In the genomic region with DNA sequence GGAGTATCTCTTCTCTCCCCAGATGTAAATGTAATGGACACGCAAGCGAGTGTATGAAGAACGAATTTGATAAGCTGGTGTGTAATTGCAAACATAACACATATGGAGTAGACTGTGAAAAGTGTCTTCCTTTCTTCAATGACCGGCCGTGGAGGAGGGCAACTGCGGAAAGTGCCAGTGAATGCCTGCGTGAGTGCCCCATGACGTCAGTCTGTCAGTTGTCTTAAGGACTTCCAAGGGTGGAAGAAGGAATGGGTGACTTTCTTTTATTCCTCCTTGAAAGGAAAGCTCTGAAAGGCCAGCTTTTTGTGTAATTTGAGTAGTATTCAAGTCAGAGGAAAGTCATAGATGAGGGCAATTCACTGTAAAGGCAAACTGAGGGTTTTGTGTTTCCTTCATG, we compare ENCODE assay signal across 25 cellular contexts.
"Had no signal": no experiment of that assay in that cellular context is flagged by ENCODE, and none has a peak within 500 bp of the region (broad histone marks: within the 10 kb centered on the region; RNA-seq: fewer than 3 reads in every experiment).

No MANE protein-coding gene starts in this region.

- H3K9ac ChIP-seq: SK-N-SH had no signal

- ATAC-seq: activated CD4-positive, alpha-beta T cell treated with anti-CD3 and anti-CD28 coated beads for 36 hours; activated CD8-positive, alpha-beta T cell treated with anti-CD3 and anti-CD28 coated beads for 36 hours; activated T-cell treated with anti-CD3 and anti-CD28 coated beads, Interleukin-2, amount 50 U/mL, for 72 hours; body of pancreas; K562; Right ventricle myocardium inferior had no signal

- H3K4me3 ChIP-seq: adrenal gland, body of pancreas, K562 had no signal

- H3K4me1 ChIP-seq: adrenal gland, body of pancreas had no signal

- H3K27ac Mint-ChIP-seq: activated CD4-positive, alpha-beta T cell treated with anti-CD3 and anti-CD28 coated beads for 36 hours; activated CD8-positive, alpha-beta T cell treated with anti-CD3 and anti-CD28 coated beads for 36 hours; activated naive CD8-positive, alpha-beta T cell treated with anti-CD3 and anti-CD28 coated beads, Interleukin-2, amount 10 ng/mL, durations not matched to agents 7 days and 5 days; activated T-cell treated with anti-CD3 and anti-CD28 coated beads, Interleukin-2, amount 50 U/mL, for 72 hours; activated T-helper 2 cell treated with anti-CD3 and anti-CD28 coated beads, Interferon-gamma antibody, Interleukin-2, Interleukin-4, amounts not matched to agents 10 μg/mL and 5 μg/mL and 100 μg/mL, durations not matched to agents 14 hours and 24 hours and 36 hours had no signal

- DNase-seq: activated CD4-positive, alpha-beta T cell treated with anti-CD3 and anti-CD28 coated beads for 36 hours; activated CD8-positive, alpha-beta memory T cell treated with anti-CD3 and anti-CD28 coated beads, Interleukin-2, amount 50 U/mL, for 4 hours; activated CD8-positive, alpha-beta T cell treated with anti-CD3 and anti-CD28 coated beads for 36 hours; activated naive CD4-positive, alpha-beta T cell treated with anti-CD3 and anti-CD28 coated beads, Interleukin-2, amount 50 U/mL, for 16 hours; activated naive CD8-positive, alpha-beta T cell treated with anti-CD3 and anti-CD28 coated beads, Interleukin-2, amount 10 ng/mL, durations not matched to agents 7 days and 5 days; activated T-cell treated with anti-CD3 and anti-CD28 coated beads, Interleukin-2, amount 50 U/mL, for 72 hours; adrenal gland; anterior cingulate cortex; body of pancreas; Kasumi-1; NCI-H1048; NCI-H146; NCI-H1930; NCI-H345; NCI-H510A; NCI-H526 treated with DMSO at 0.1 percent for 48 hours; NCI-H82; RPMI8226; SK-N-SH; T-helper 1 cell had no signal

- H3K4me3 Mint-ChIP-seq: activated CD4-positive, alpha-beta T cell treated with anti-CD3 and anti-CD28 coated beads for 36 hours; activated CD8-positive, alpha-beta T cell treated with anti-CD3 and anti-CD28 coated beads for 36 hours; activated naive CD8-positive, alpha-beta T cell treated with anti-CD3 and anti-CD28 coated beads, Interleukin-2, amount 10 ng/mL, durations not matched to agents 7 days and 5 days; activated T-cell treated with anti-CD3 and anti-CD28 coated beads, Interleukin-2, amount 50 U/mL, for 72 hours; central memory CD8-positive, alpha-beta T cell had no signal

- H3K27ac ChIP-seq: adrenal gland, body of pancreas, VCaP had no signal

- H3K27me3 ChIP-seq: adrenal gland, body of pancreas had no signal

- H3K36me3 Mint-ChIP-seq: activated naive CD8-positive, alpha-beta T cell treated with anti-CD3 and anti-CD28 coated beads, Interleukin-2, amount 10 ng/mL, durations not matched to agents 7 days and 5 days had no signal

- H3K9me3 ChIP-seq: adrenal gland, body of pancreas, SK-N-SH had no signal

- H3K9me3 Mint-ChIP-seq: activated CD8-positive, alpha-beta T cell treated with anti-CD3 and anti-CD28 coated beads for 36 hours; activated naive CD8-positive, alpha-beta T cell treated with anti-CD3 and anti-CD28 coated beads, Interleukin-2, amount 10 ng/mL, durations not matched to agents 7 days and 5 days; activated T-cell treated with anti-CD3 and anti-CD28 coated beads, Interleukin-2, amount 50 U/mL, for 72 hours; activated T-helper 2 cell treated with anti-CD3 and anti-CD28 coated beads, Interferon-gamma antibody, Interleukin-2, Interleukin-4, amounts not matched to agents 10 μg/mL and 5 μg/mL and 100 μg/mL, durations not matched to agents 14 hours and 24 hours and 36 hours; central memory CD8-positive, alpha-beta T cell had no signal

- H3K4me1 Mint-ChIP-seq: activated CD4-positive, alpha-beta T cell treated with anti-CD3 and anti-CD28 coated beads for 36 hours; activated naive CD8-positive, alpha-beta T cell treated with anti-CD3 and anti-CD28 coated beads, Interleukin-2, amount 10 ng/mL, durations not matched to agents 7 days and 5 days; central memory CD8-positive, alpha-beta T cell had no signal
